16 cellular contexts compared by ENCODE assay signal in genomic region chr2:20539776-20540586, GRCh38.
A peak's percentile ranks its signal among the peaks of the same experiment; 100 is the strongest.
DNase-seq lines count a peak whose midpoint lies in the region; ATAC-seq, FAIRE-seq and TF ChIP-seq lines count a peak whose summit lies in the region.
"Had no signal": no experiment of that assay in that cellular context is flagged by ENCODE, and none has a peak within 500 bp of the region (broad histone marks: within the 10 kb centered on the region; RNA-seq: fewer than 3 reads in every experiment).

No MANE protein-coding gene starts in this region.

- peak overlapping the region; percentile 66 for H3K18ac ChIP-seq in neuronal stem cell (ENCODE audit: low read length)

- TF ChIP-seq CTCF in endothelial cell of umbilical vein (IDR thresholded peaks at IDR 0.05; ENCODE audit: extremely low read depth in 1 of 2, insufficient read depth in 1 of 2, low read depth in 1 of 2, low read length in 2 of 2) (no peak), mesothelial cell of epicardium (IDR thresholded peaks at IDR 0.05; ENCODE audit: unreplicated experiment) (no peak)

- FAIRE-seq in endothelial cell of umbilical vein (lab: Jason Lieb, UNC), result peak; percentile 4

- H3K27ac ChIP-seq in endothelial cell of umbilical vein (ENCODE audit: insufficient read depth, low read depth, low read length) (no peak overlapping the region), neuronal stem cell (replicated peaks; ENCODE audit: low read length) (no peak overlapping the region)

- no peak for DNase-seq in stimulated activated naive CD8-positive, alpha-beta T cell treated with anti-CD3 and anti-CD28 coated beads, Interleukin-15, amount 100 ng/mL, for 72 hours
- no peak for DNase-seq in stimulated activated naive CD8-positive, alpha-beta T cell treated with anti-CD3 and anti-CD28 coated beads, Interleukin-15, Interleukin-2, amounts not matched to agents 100 U/mL and 50 U/mL, for 24 hours
- DNase-seq in endothelial cell of umbilical vein (ENCODE audit: low read depth, low spot score) (no peak), neuronal stem cell (ENCODE audit: low spot score) (no peak), HK-2 (ENCODE audit: unreplicated experiment) (no peak), putamen (ENCODE audit: low spot score) (no peak), mesothelial cell of epicardium (ENCODE audit: low spot score in 2 of 2, unreplicated experiment in 2 of 2) (no peak), NCI-H2171 treated with DMSO at 0.1 percent for 48 hours (lab: John Stamatoyannopoulos, UW) (no peak)
- DNase-seq: DMS79; MV-4-11; NCI-H345; stimulated activated CD4-positive, alpha-beta T cell treated with anti-CD3 and anti-CD28 coated beads, Interleukin-12 subunit alpha, Interleukin-12 subunit beta, amount 100 ng/mL, for 4 hours; T-cell had no signal

- H3K79me1 ChIP-seq in neuronal stem cell (ENCODE audit: low read depth, low read length), result no peaks in the 10 kb centered on the region

- no CpG with 5 or more reads among the region's 26 CpGs for WGBS in neuronal stem cell (ENCODE audit: extremely low coverage in 2 of 2, insufficient read length in 2 of 2, insufficient replicate concordance in 1 of 2), 2 donors

- H2BK15ac ChIP-seq in neuronal stem cell (ENCODE audit: low read length), result peak overlapping the region; percentile 54

- no peak overlapping the region for H4K8ac ChIP-seq in neuronal stem cell (ENCODE audit: low read depth, low read length)

- no peaks in the 10 kb centered on the region for H3K4me1 Mint-ChIP-seq in stimulated activated naive CD8-positive, alpha-beta T cell treated with anti-CD3 and anti-CD28 coated beads, Interleukin-15, amount 100 ng/mL, for 72 hours
- peaks cover 23% of the 10 kb centered on the region for H3K4me1 Mint-ChIP-seq in mesothelial cell of epicardium
- H3K4me1 Mint-ChIP-seq: T-cell had no signal

- POLR2A ChIA-PET in endothelial cell of umbilical vein (lab: Charles Lee), result no interaction called here

- H4K91ac ChIP-seq in neuronal stem cell (ENCODE audit: low read depth, low read length, poor library complexity), result no peak overlapping the region

- no peaks in the 10 kb centered on the region for H3K79me2 ChIP-seq in endothelial cell of umbilical vein (ENCODE audit: control insufficient read depth, insufficient read depth, low read length)

- H2AFZ ChIP-seq in endothelial cell of umbilical vein (ENCODE audit: low read depth, low read length) (peak overlapping the region; percentile 81), neuronal stem cell (ENCODE audit: low read length) (no peak overlapping the region)

- no peak overlapping the region for H3K4me3 Mint-ChIP-seq in stimulated activated naive CD8-positive, alpha-beta T cell treated with anti-CD3 and anti-CD28 coated beads, Interleukin-15, amount 100 ng/mL, for 72 hours
- no peak overlapping the region for H3K4me3 Mint-ChIP-seq in mesothelial cell of epicardium
- H3K4me3 Mint-ChIP-seq: dendritic cell treated with granulocyte-macrophage colony-stimulating factor and Interleukin-4, amounts not matched to agents 40 ng/mL and 50 ng/mL, for 4 days; nephron; T-cell had no signal

- H3K9me3 ChIP-seq in endothelial cell of umbilical vein (replicated peaks; ENCODE audit: control insufficient read depth, insufficient read depth, low read length) (no peaks in the 10 kb centered on the region), neuronal stem cell (replicated peaks in 1 of 2; ENCODE audit: control insufficient read depth in 2 of 2, insufficient read depth in 1 of 2, low read depth in 1 of 2, low read length in 2 of 2) (no peaks in the 10 kb centered on the region)

- H3K4ac ChIP-seq in neuronal stem cell (ENCODE audit: low read length), result no peak overlapping the region

- no peak overlapping the region for H3K4me3 ChIP-seq in endothelial cell of umbilical vein (replicated peaks in 1 of 3; ENCODE audit: insufficient read depth in 1 of 3, low read depth in 1 of 3, low read length in 3 of 3)
- no peak overlapping the region for H3K4me3 ChIP-seq in neuronal stem cell (ENCODE audit: low read length in 2 of 2)

- no peak overlapping the region for H3K14ac ChIP-seq in neuronal stem cell (ENCODE audit: low read length)

- ATAC-seq in stimulated activated naive CD8-positive, alpha-beta T cell treated with anti-CD3 and anti-CD28 coated beads, Interleukin-15, amount 100 ng/mL, for 72 hours, result peak; percentile 26
- no peak for ATAC-seq in stimulated activated naive CD8-positive, alpha-beta T cell treated with anti-CD3 and anti-CD28 coated beads, Interleukin-15, Interleukin-2, amounts not matched to agents 100 U/mL and 50 U/mL, for 24 hours
- ATAC-seq: activated CD4-positive, CD25-positive, alpha-beta regulatory T cell treated with anti-CD3 and anti-CD28 coated beads, Interleukin-2, amount 50 U/mL, for 24 hours; T-cell had no signal

- H2BK12ac ChIP-seq in neuronal stem cell (ENCODE audit: low read length), result peak overlapping the region; percentile 93

- BruUV-seq in endothelial cell of umbilical vein (replicated peaks; lab: Mats Ljungman, UMichigan), result no TSS peak

- H3K9ac ChIP-seq in endothelial cell of umbilical vein (replicated peaks; ENCODE audit: extremely low read depth, insufficient read depth, low read length), result no peak overlapping the region
- H3K9ac ChIP-seq in neuronal stem cell (ENCODE audit: low read depth, low read length, poor library complexity), result no peak overlapping the region

- peaks cover 9% of the 10 kb centered on the region for H3K4me1 ChIP-seq in endothelial cell of umbilical vein (ENCODE audit: control insufficient read depth, extremely low read depth, insufficient read depth, low read length)
- H3K4me1 ChIP-seq in neuronal stem cell (ENCODE audit: control insufficient read depth in 2 of 2, insufficient read depth in 1 of 2, low read depth in 1 of 2, low read length in 2 of 2), result peaks cover 22 to 25% of the 10 kb centered on the region in 2 donors

- no peak overlapping the region for H2BK5ac ChIP-seq in neuronal stem cell (ENCODE audit: low read length)

- dilution Hi-C loops in endothelial cell of umbilical vein (cut with MboI; ENCODE audit: extremely low pct_ligation_motif_present, low sequenced_read_pairs), result no loop called here

- CTCF ChIA-PET in endothelial cell of umbilical vein (lab: Charles Lee), result no interaction called here

- no peak overlapping the region for H3K27ac Mint-ChIP-seq in stimulated activated naive CD8-positive, alpha-beta T cell treated with anti-CD3 and anti-CD28 coated beads, Interleukin-15, amount 100 ng/mL, for 72 hours
- no peak overlapping the region for H3K27ac Mint-ChIP-seq in mesothelial cell of epicardium
- H3K27ac Mint-ChIP-seq: dendritic cell treated with granulocyte-macrophage colony-stimulating factor and Interleukin-4, amounts not matched to agents 40 ng/mL and 50 ng/mL, for 4 days; T-cell had no signal

- peaks cover 8% of the 10 kb centered on the region for H3K27me3 Mint-ChIP-seq in stimulated activated naive CD8-positive, alpha-beta T cell treated with anti-CD3 and anti-CD28 coated beads, Interleukin-15, amount 100 ng/mL, for 72 hours
- H3K27me3 Mint-ChIP-seq in mesothelial cell of epicardium (ENCODE audit: low read depth), result no peaks in the 10 kb centered on the region

- H3K9me1 ChIP-seq in endothelial cell of umbilical vein (replicated peaks; ENCODE audit: control insufficient read depth, extremely low read depth, insufficient read depth, low read length), result no peaks in the 10 kb centered on the region

- H3K27me3 ChIP-seq in endothelial cell of umbilical vein (ENCODE audit: control insufficient read depth in 2 of 2, insufficient read depth in 2 of 2, low read length in 2 of 2) (no peaks in the 10 kb centered on the region), neuronal stem cell (ENCODE audit: control insufficient read depth in 3 of 3, insufficient read depth in 3 of 3, low read depth in 1 of 3, low read length in 3 of 3) (peaks cover 0 to 30% (median 0%) of the 10 kb centered on the region in 3 experiments)

- no peaks in the 10 kb centered on the region for H4K20me1 ChIP-seq in endothelial cell of umbilical vein (replicated peaks; ENCODE audit: control insufficient read depth, extremely low read depth, insufficient read depth, low read length)

- H2BK120ac ChIP-seq in neuronal stem cell (ENCODE audit: low read depth, low read length), result peak overlapping the region; percentile 11

- no peaks in the 10 kb centered on the region for H3K36me3 Mint-ChIP-seq in mesothelial cell of epicardium
- H3K36me3 Mint-ChIP-seq: T-cell had no signal

- peak overlapping the region; percentile 64 for H2AK5ac ChIP-seq in neuronal stem cell (ENCODE audit: low read depth, low read length)

- H3K4me2 ChIP-seq in endothelial cell of umbilical vein (ENCODE audit: insufficient read depth, low read length) (no peak overlapping the region), neuronal stem cell (ENCODE audit: insufficient read depth, low read length, poor library complexity, severe bottlenecking) (no peak overlapping the region)

- peak overlapping the region; percentile 76 for H3K23ac ChIP-seq in neuronal stem cell (ENCODE audit: low read depth, low read length, poor library complexity)

- no peaks in the 10 kb centered on the region for H3K9me3 Mint-ChIP-seq in stimulated activated naive CD8-positive, alpha-beta T cell treated with anti-CD3 and anti-CD28 coated beads, Interleukin-15, amount 100 ng/mL, for 72 hours
- H3K9me3 Mint-ChIP-seq in mesothelial cell of epicardium, result no peaks in the 10 kb centered on the region
- H3K9me3 Mint-ChIP-seq: dendritic cell treated with granulocyte-macrophage colony-stimulating factor and Interleukin-4, amounts not matched to agents 40 ng/mL and 50 ng/mL, for 4 days; nephron; T-cell had no signal

- intact Hi-C loops in endothelial cell of umbilical vein (cut with micrococcal nuclease), result no loop called here

- H3K36me3 ChIP-seq in endothelial cell of umbilical vein (ENCODE audit: control insufficient read depth in 2 of 2, extremely low read depth in 1 of 2, insufficient read depth in 2 of 2, low read length in 2 of 2), result no peaks in the 10 kb centered on the region
- H3K36me3 ChIP-seq in neuronal stem cell (replicated peaks in 1 of 2; ENCODE audit: control insufficient read depth in 2 of 2, insufficient read depth in 2 of 2, low read length in 2 of 2), result no peaks in the 10 kb centered on the region

- TF ChIP-seq POLR2A in endothelial cell of umbilical vein (IDR thresholded peaks at IDR 0.05; ENCODE audit: low read depth, low read length), result no peak

TF ChIP-seq in endothelial cell of umbilical vein, 7 proteins besides CTCF, POLR2A, EP300 and RAD21:
- no peak for TF ChIP-seq GATA2 (IDR thresholded peaks at IDR 0.05; ENCODE audit: insufficient read depth, insufficient read length, low read depth, low read length)
- no peak for TF ChIP-seq POLR2AphosphoS5 (IDR thresholded peaks at IDR 0.05; ENCODE audit: insufficient read depth, low read depth, low read length)
- no peak for TF ChIP-seq MAX (IDR thresholded peaks at IDR 0.05; ENCODE audit: insufficient read depth, insufficient read length)
TF ChIP-seq in endothelial cell of umbilical vein: peak in this region for 0.
